In the genomic region with DNA sequence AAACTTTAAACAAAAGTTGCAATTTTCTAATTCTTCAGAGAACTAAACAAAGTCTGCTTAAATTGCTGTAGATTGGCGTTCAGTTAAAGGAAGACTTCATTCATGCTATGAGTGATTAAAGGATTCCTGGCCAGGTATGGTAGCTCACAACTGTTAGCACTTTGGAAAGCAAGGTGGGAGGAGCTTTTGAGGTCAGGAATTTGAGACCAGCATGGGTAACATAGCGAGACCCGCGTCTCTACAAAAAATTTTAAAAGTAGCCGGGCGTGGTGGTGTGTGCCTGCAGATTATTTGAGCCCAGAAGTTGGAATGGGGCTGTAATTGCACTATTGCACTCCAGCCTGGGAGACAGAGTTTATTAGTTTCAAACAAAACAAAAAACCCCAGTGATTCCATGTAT, we compare ENCODE assay signal across 32 cellular contexts.
"Had no signal": no experiment of that assay in that cellular context is flagged by ENCODE, and none has a peak within 500 bp of the region (broad histone marks: within the 10 kb centered on the region; RNA-seq: fewer than 3 reads in every experiment).

No MANE protein-coding gene starts in this region.

- DNase-seq: colonic mucosa; effector CD8-positive, alpha-beta T cell; foreskin keratinocyte; heart left ventricle; immature natural killer cell; islet precursor cell; kidney glomerular epithelial cell; left colon; mucosa of descending colon; naive B cell; nucleus accumbens; stimulated activated CD4-positive, alpha-beta T cell treated with anti-CD3 and anti-CD28 coated beads, Interleukin-12 subunit alpha, Interleukin-12 subunit beta, amount 100 ng/mL, for 4 hours; stimulated activated CD4-positive, alpha-beta T cell treated with anti-CD3 and anti-CD28 coated beads, Interleukin-2, amount 100 ng/mL, for 24 hours; stimulated activated CD4-positive, alpha-beta T cell treated with anti-CD3 and anti-CD28 coated beads, Interleukin-4, amount 100 ng/mL, for 24 hours; stimulated activated naive CD4-positive, alpha-beta T cell treated with Interleukin-2 at 50 U/mL for 16 hours; stomach; thyroid gland had no signal

- H3K79me2 ChIP-seq: hepatocyte had no signal

- H3K27ac Mint-ChIP-seq: dendritic cell treated with granulocyte-macrophage colony-stimulating factor and Interleukin-4, amounts not matched to agents 40 ng/mL and 50 ng/mL, for 4 days; immature natural killer cell; memory B cell; mesothelial cell of epicardium; naive B cell; natural killer cell treated with Interleukin-12 subunit alpha and Interleukin-12 subunit beta and Interleukin-15 and Interleukin-18, amount 100 ng/mL, for 72 hours; stimulated activated effector memory CD8-positive, alpha-beta T cell treated with anti-CD3 and anti-CD28 coated beads, Interleukin-12 subunit alpha, Interleukin-12 subunit beta, amount 100 ng/mL, for 72 hours; type B pancreatic cell had no signal

- H3K36me3 Mint-ChIP-seq: memory B cell; mesothelial cell of epicardium; naive B cell; natural killer cell treated with Interleukin-12 subunit alpha and Interleukin-12 subunit beta and Interleukin-15 and Interleukin-18, amount 100 ng/mL, for 72 hours; stimulated activated effector memory CD8-positive, alpha-beta T cell treated with anti-CD3 and anti-CD28 coated beads, Interleukin-12 subunit alpha, Interleukin-12 subunit beta, amount 100 ng/mL, for 72 hours; type B pancreatic cell had no signal

- H2AFZ ChIP-seq: hepatocyte had no signal

- ATAC-seq: foreskin keratinocyte; gastroesophageal sphincter; heart left ventricle; left colon; mucosa of descending colon; natural killer cell treated with Interleukin-12 subunit alpha and Interleukin-12 subunit beta and Interleukin-15 and Interleukin-18, amount 100 ng/mL, for 72 hours; sciatic nerve; stimulated activated effector memory CD8-positive, alpha-beta T cell treated with anti-CD3 and anti-CD28 coated beads, Interleukin-12 subunit alpha, Interleukin-12 subunit beta, amount 100 ng/mL, for 72 hours had no signal

- H3K4me3 ChIP-seq: colonic mucosa, esophagus muscularis mucosa, gastroesophageal sphincter, heart left ventricle, hepatocyte, lung, mucosa of descending colon, prostate gland, right atrium auricular region, smooth muscle cell, stomach, thyroid gland had no signal

- H3K4me3 Mint-ChIP-seq: dendritic cell treated with granulocyte-macrophage colony-stimulating factor and Interleukin-4, amounts not matched to agents 40 ng/mL and 50 ng/mL, for 4 days; immature natural killer cell; memory B cell; mesothelial cell of epicardium; naive B cell; natural killer cell treated with Interleukin-12 subunit alpha and Interleukin-12 subunit beta and Interleukin-15 and Interleukin-18, amount 100 ng/mL, for 72 hours; stimulated activated effector memory CD8-positive, alpha-beta T cell treated with anti-CD3 and anti-CD28 coated beads, Interleukin-12 subunit alpha, Interleukin-12 subunit beta, amount 100 ng/mL, for 72 hours; type B pancreatic cell had no signal

- H3K4me1 ChIP-seq: colonic mucosa, prostate gland, right atrium auricular region, thyroid gland had no signal

- H3K27me3 ChIP-seq: colonic mucosa, esophagus muscularis mucosa, foreskin keratinocyte, gastroesophageal sphincter, heart left ventricle, hepatocyte, right atrium auricular region, stomach, thyroid gland had no signal

- H3K4me2 ChIP-seq: hepatocyte, smooth muscle cell had no signal

- H3K36me3 ChIP-seq: colonic mucosa, esophagus muscularis mucosa, gastroesophageal sphincter, heart left ventricle, prostate gland, right atrium auricular region, stomach, thyroid gland had no signal

- H3K27ac ChIP-seq: colonic mucosa, esophagus muscularis mucosa, foreskin keratinocyte, gastroesophageal sphincter, heart left ventricle, hepatocyte, prostate gland, right atrium auricular region, stomach, thyroid gland had no signal

- FAIRE-seq: endothelial cell of umbilical vein had no signal

- H3K4me1 Mint-ChIP-seq: immature natural killer cell; memory B cell; naive B cell; stimulated activated effector memory CD8-positive, alpha-beta T cell treated with anti-CD3 and anti-CD28 coated beads, Interleukin-12 subunit alpha, Interleukin-12 subunit beta, amount 100 ng/mL, for 72 hours had no signal

- H3K9me3 Mint-ChIP-seq: dendritic cell treated with granulocyte-macrophage colony-stimulating factor and Interleukin-4, amounts not matched to agents 40 ng/mL and 50 ng/mL, for 4 days; immature natural killer cell; memory B cell; mesothelial cell of epicardium; naive B cell; natural killer cell treated with Interleukin-12 subunit alpha and Interleukin-12 subunit beta and Interleukin-15 and Interleukin-18, amount 100 ng/mL, for 72 hours; stimulated activated effector memory CD8-positive, alpha-beta T cell treated with anti-CD3 and anti-CD28 coated beads, Interleukin-12 subunit alpha, Interleukin-12 subunit beta, amount 100 ng/mL, for 72 hours; type B pancreatic cell had no signal

- H3K27me3 Mint-ChIP-seq: dendritic cell treated with granulocyte-macrophage colony-stimulating factor and Interleukin-4, amounts not matched to agents 40 ng/mL and 50 ng/mL, for 4 days; memory B cell; natural killer cell treated with Interleukin-12 subunit alpha and Interleukin-12 subunit beta and Interleukin-15 and Interleukin-18, amount 100 ng/mL, for 72 hours; type B pancreatic cell had no signal

- H3K9me3 ChIP-seq: colonic mucosa, esophagus muscularis mucosa, gastroesophageal sphincter, heart left ventricle, mucosa of descending colon, prostate gland, right atrium auricular region, stomach, thyroid gland had no signal
